ENCODE assay signal across 15 cellular contexts in genomic region chr17:78031435-78031834, GRCh38.
DNase-seq lines count a peak whose midpoint lies in the region; ATAC-seq, FAIRE-seq and TF ChIP-seq lines count a peak whose summit lies in the region.
"Had no signal": no experiment of that assay in that cellular context is flagged by ENCODE, and none has a peak within 500 bp of the region (broad histone marks: within the 10 kb centered on the region; RNA-seq: fewer than 3 reads in every experiment).

No MANE protein-coding gene starts in this region.

- TF ChIP-seq RAD21 in K562 (CRISPR knock-in tag; conservative IDR thresholded peaks at IDR 0.05 in 1 of 2, IDR thresholded peaks at IDR 0.05 in 1 of 2) = no peak

- H2BK120ac ChIP-seq in mesenchymal stem cell (ENCODE audit: low read depth, low read length) = no peak overlapping the region

- H2BK15ac ChIP-seq in mesenchymal stem cell (ENCODE audit: low read depth, poor library complexity, severe bottlenecking) = no peak overlapping the region

- in situ Hi-C loops in K562 (cut with MboI) = no loop called here

- no peak for FAIRE-seq in K562 (lab: Jason Lieb, UNC)
- FAIRE-seq: D721Med had no signal

- POLR2A ChIA-PET in K562 (lab: Yijun Ruan, JAX) = interaction anchor here (0.6 to 1.3 kb wide), 4 partner anchors 13 to 261 kb away, joined by 3 to 4 read pairs (median 3); no protein-coding TSS in a partner anchor

- no TSS peak for BruUV-seq in K562 (replicated peaks; lab: Mats Ljungman, UMichigan)

- H3K14ac ChIP-seq in mesenchymal stem cell (ENCODE audit: low read length in 2 of 2) = no peak overlapping the region

- H3F3A ChIP-seq in smooth muscle cell (ENCODE audit: low read depth) = no peaks in the 10 kb centered on the region

- peak overlapping the region; percentile 25 for H4K91ac ChIP-seq in mesenchymal stem cell (ENCODE audit: low read length)

- no peak overlapping the region for H3K4ac ChIP-seq in mesenchymal stem cell (ENCODE audit: low read depth in 1 of 2, low read length in 2 of 2)

- H3K4me1 ChIP-seq in K562 (replicated peaks in 1 of 2; ENCODE audit: control insufficient read depth in 2 of 2, insufficient read depth in 2 of 2, low read length in 2 of 2) (peaks cover 33 to 62% of the 10 kb centered on the region in 2 experiments; a peak in 4 of 5 replicates), mesenchymal stem cell (ENCODE audit: control insufficient read depth, insufficient read depth, low read depth, low read length) (peaks cover 4% of the 10 kb centered on the region), smooth muscle cell (ENCODE audit: low read depth) (no peaks in the 10 kb centered on the region)

- WGBS in K562 (ENCODE audit: insufficient coverage, low coverage, missing lambda C conversion rate) = 83% methylated on average over 7 of the region's 8 CpGs
- 98% methylated on average over 7 of the region's 8 CpGs for WGBS in mesenchymal stem cell
- WGBS in smooth muscle cell (ENCODE audit: low lambda C conversion rate) = 95% methylated on average over 8 of the region's 8 CpGs

- H3K27me3 ChIP-seq in K562 (ENCODE audit: control insufficient read depth in 2 of 2, insufficient read depth in 2 of 2, low read length in 2 of 2) (no peaks in the 10 kb centered on the region), mesenchymal stem cell (ENCODE audit: control insufficient read depth in 1 of 2, insufficient read depth in 1 of 2, low read length in 2 of 2) (no peaks in the 10 kb centered on the region), smooth muscle cell (ENCODE audit: low read depth) (no peaks in the 10 kb centered on the region)

- H3K4me3 ChIP-seq in K562 = no peak overlapping the region
- H3K4me3 ChIP-seq in mesenchymal stem cell (ENCODE audit: insufficient read depth in 1 of 2, low read depth in 1 of 2, low read length in 2 of 2) = no peak overlapping the region
- no peak overlapping the region for H3K4me3 ChIP-seq in smooth muscle cell

- H3K36me3 ChIP-seq in K562 (ENCODE audit: control insufficient read depth, insufficient read depth, low read length) = peaks cover 8% of the 10 kb centered on the region; the same call in 1 of the 3 replicates
- H3K36me3 ChIP-seq in mesenchymal stem cell (ENCODE audit: control insufficient read depth in 1 of 2, insufficient read depth in 2 of 2, low read depth in 1 of 2, low read length in 2 of 2) = peaks cover 0 to 8% of the 10 kb centered on the region in 2 experiments
- H3K36me3 ChIP-seq in smooth muscle cell (ENCODE audit: low read depth) = no peaks in the 10 kb centered on the region

- no peak for TF ChIP-seq POLR2A in K562 (conservative IDR thresholded peaks at IDR 0.05)

- H3K23ac ChIP-seq in mesenchymal stem cell (ENCODE audit: low read length in 2 of 2) = no peak overlapping the region

- intact Hi-C loops in K562 (cut with micrococcal nuclease) = no loop called here

- H3K4me2 ChIP-seq in K562 (ENCODE audit: insufficient read depth, low read length) = no peak overlapping the region
- H3K4me2 ChIP-seq in mesenchymal stem cell (ENCODE audit: low read length, poor library complexity, severe bottlenecking) = no peak overlapping the region
- H3K4me2 ChIP-seq in smooth muscle cell = no peak overlapping the region

- no peak for TF ChIP-seq CTCF in K562 (IDR thresholded peaks at IDR 0.05 in 2 of 3, conservative IDR thresholded peaks at IDR 0.05 in 1 of 3; ENCODE audit: insufficient read depth in 2 of 3, low read depth in 1 of 3, low read length in 3 of 3)
- no peak for TF ChIP-seq CTCF in smooth muscle cell (IDR thresholded peaks at IDR 0.05; ENCODE audit: borderline replicate concordance, insufficient read depth, poor library complexity, severe bottlenecking)

- H2AFZ ChIP-seq in K562 (ENCODE audit: low read depth, low read length) (no peak overlapping the region), mesenchymal stem cell (ENCODE audit: low read depth, low read length) (no peak overlapping the region), smooth muscle cell (ENCODE audit: low read depth) (no peak overlapping the region)

- no peaks in the 10 kb centered on the region for H3K9me1 ChIP-seq in K562 (ENCODE audit: control insufficient read depth, insufficient read depth, low read length)

- no peak overlapping the region for H3K18ac ChIP-seq in mesenchymal stem cell (ENCODE audit: low read depth in 1 of 2, low read length in 2 of 2)

- H3K27ac ChIP-seq in K562 (ENCODE audit: extremely low read depth, low read depth, low read length) (peak overlapping the region; percentile 44), mesenchymal stem cell (ENCODE audit: low read length, poor library complexity, severe bottlenecking) (no peak overlapping the region), smooth muscle cell (ENCODE audit: low read depth) (no peak overlapping the region)
- H3K27ac ChIP-seq: 22Rv1 had no signal

- no peak overlapping the region for H4K8ac ChIP-seq in mesenchymal stem cell (ENCODE audit: low read length)

- H3K9me3 ChIP-seq in K562 (replicated peaks; ENCODE audit: control insufficient read depth, insufficient read depth, low read depth, low read length) (no peaks in the 10 kb centered on the region), mesenchymal stem cell (ENCODE audit: control insufficient read depth, low read length) (no peaks in the 10 kb centered on the region), smooth muscle cell (replicated peaks; ENCODE audit: low read depth) (no peaks in the 10 kb centered on the region)

- no peak for TF ChIP-seq EP300 in K562 (IDR thresholded peaks at IDR 0.05; ENCODE audit: low read length)

- H3K79me2 ChIP-seq in K562 (ENCODE audit: control insufficient read depth, insufficient read depth, low read length) (no peaks in the 10 kb centered on the region), smooth muscle cell (ENCODE audit: low read depth) (no peaks in the 10 kb centered on the region)

- H4K20me1 ChIP-seq in K562 (replicated peaks; ENCODE audit: control insufficient read depth, insufficient read depth, low read length) = no peaks in the 10 kb centered on the region
- H4K20me1 ChIP-seq in smooth muscle cell (ENCODE audit: low read depth) = no peaks in the 10 kb centered on the region

- no peak overlapping the region for H2AK5ac ChIP-seq in mesenchymal stem cell (ENCODE audit: low read length, severe bottlenecking)

- CTCF ChIA-PET in K562 (lab: Yijun Ruan, JAX; ENCODE audit: low intra/inter-chr PET ratio) = no interaction called here

- ATAC-seq in K562 = no peak

- H2BK12ac ChIP-seq in mesenchymal stem cell (ENCODE audit: low read length in 2 of 2) = no peak overlapping the region

- H2BK5ac ChIP-seq in mesenchymal stem cell (ENCODE audit: low read depth, low read length, poor library complexity, severe bottlenecking) = no peak overlapping the region

- H3K9ac ChIP-seq in K562 (ENCODE audit: insufficient read depth in 1 of 2, low read depth in 2 of 2, low read length in 2 of 2) (no peak overlapping the region), mesenchymal stem cell (ENCODE audit: low read length) (no peak overlapping the region), smooth muscle cell (ENCODE audit: low read depth) (no peak overlapping the region)

- DNase-seq in activated CD8-positive, alpha-beta memory T cell treated with anti-CD3 and anti-CD28 coated beads for 24 hours = peak; percentile 38
- no peak for DNase-seq in activated CD8-positive, alpha-beta memory T cell treated with anti-CD3 and anti-CD28 coated beads, Interleukin-2, amount 50 U/mL, for 4 hours
- DNase-seq in K562 (ENCODE audit: extremely low read depth in 1 of 4, low spot score in 3 of 4) (peak in 1 of 4 experiments; percentile 5), mesenchymal stem cell (no peak), DMS79 treated with DMSO at 0.1 percent for 48 hours (lab: John Stamatoyannopoulos, UW) (no peak), smooth muscle cell (lab: John Stamatoyannopoulos, UW; ENCODE audit: unreplicated experiment) (no peak)
- no peak for DNase-seq in stimulated activated CD4-positive, alpha-beta T cell treated with anti-CD3 and anti-CD28 coated beads, Interleukin-2, amount 100 ng/mL, for 24 hours
- DNase-seq: CD4-positive, CD25-positive, alpha-beta regulatory T cell; DMS153; DND-41; GF-D8; GOT3; H9 had no signal

- peaks cover 4% of the 10 kb centered on the region for H3K79me1 ChIP-seq in mesenchymal stem cell (replicated peaks; ENCODE audit: low read length, poor library complexity, severe bottlenecking)

TF ChIP-seq in K562, 482 proteins besides CTCF, POLR2A, EP300 and RAD21 (continues in another document):
- TF ChIP-seq ZMIZ1 (IDR thresholded peaks at IDR 0.05; ENCODE audit: low read depth in 2 of 2, low read length in 2 of 2) (no peak), KAT8 (IDR thresholded peaks at IDR 0.05; ENCODE audit: low read depth) (no peak), WHSC1 (IDR thresholded peaks at IDR 0.05; ENCODE audit: low read length) (peak; percentile 90), POLR2AphosphoS2 (IDR thresholded peaks at IDR 0.05; ENCODE audit: low read length) (no peak), FUS (optimal IDR thresholded peaks at IDR 0.05; ENCODE audit: low read depth, low read length) (no peak), MCM7 (IDR thresholded peaks at IDR 0.05) (no peak), SMAD3 (CRISPR knock-in tag; conservative IDR thresholded peaks at IDR 0.05) (no peak)
